Comparison of ENCODE assay signal across 1 cellular context in the genomic region with DNA sequence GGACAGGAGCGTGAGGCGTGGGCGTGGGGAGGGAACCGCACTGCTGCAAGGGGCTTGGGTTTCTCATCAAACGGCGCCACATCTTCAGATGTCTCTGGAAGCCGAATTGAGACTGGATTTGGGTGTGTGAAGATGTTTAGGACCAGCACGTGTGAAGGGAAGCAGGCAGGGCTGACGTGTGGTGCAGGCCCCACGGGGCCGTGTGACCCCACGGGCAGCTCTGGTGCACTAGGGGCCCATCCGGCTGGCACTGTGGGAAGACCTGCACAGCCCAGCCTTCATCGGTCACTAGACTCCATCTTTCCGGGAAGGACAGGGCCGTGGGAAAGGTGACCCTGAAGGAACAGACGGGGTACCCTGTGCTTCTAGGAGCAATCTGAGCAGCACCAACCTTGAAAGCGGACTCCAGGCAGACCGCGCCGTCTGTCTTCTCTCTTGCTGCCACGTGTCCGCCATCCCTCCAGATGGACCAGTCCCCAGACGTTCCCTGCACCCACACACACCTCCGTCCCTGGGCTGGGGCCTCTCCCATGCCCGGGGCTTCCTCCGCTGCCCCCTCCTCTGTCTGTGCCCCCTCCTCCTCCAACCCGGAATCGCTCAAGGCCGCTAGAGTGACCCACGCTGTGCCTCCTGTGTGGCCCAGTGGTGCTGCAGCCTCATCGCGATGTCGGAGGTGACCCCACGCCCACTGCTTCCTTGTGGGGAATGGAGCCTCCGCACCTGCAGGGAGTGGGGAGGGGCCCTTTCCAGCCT.
TF ChIP-seq lines count a peak whose summit lies in the region.

No MANE protein-coding gene starts in this region.

TF ChIP-seq in K562, 482 proteins besides CTCF, POLR2A, EP300 and RAD21 (continued from another document and continues in another):
- TF ChIP-seq, protein P1, sequence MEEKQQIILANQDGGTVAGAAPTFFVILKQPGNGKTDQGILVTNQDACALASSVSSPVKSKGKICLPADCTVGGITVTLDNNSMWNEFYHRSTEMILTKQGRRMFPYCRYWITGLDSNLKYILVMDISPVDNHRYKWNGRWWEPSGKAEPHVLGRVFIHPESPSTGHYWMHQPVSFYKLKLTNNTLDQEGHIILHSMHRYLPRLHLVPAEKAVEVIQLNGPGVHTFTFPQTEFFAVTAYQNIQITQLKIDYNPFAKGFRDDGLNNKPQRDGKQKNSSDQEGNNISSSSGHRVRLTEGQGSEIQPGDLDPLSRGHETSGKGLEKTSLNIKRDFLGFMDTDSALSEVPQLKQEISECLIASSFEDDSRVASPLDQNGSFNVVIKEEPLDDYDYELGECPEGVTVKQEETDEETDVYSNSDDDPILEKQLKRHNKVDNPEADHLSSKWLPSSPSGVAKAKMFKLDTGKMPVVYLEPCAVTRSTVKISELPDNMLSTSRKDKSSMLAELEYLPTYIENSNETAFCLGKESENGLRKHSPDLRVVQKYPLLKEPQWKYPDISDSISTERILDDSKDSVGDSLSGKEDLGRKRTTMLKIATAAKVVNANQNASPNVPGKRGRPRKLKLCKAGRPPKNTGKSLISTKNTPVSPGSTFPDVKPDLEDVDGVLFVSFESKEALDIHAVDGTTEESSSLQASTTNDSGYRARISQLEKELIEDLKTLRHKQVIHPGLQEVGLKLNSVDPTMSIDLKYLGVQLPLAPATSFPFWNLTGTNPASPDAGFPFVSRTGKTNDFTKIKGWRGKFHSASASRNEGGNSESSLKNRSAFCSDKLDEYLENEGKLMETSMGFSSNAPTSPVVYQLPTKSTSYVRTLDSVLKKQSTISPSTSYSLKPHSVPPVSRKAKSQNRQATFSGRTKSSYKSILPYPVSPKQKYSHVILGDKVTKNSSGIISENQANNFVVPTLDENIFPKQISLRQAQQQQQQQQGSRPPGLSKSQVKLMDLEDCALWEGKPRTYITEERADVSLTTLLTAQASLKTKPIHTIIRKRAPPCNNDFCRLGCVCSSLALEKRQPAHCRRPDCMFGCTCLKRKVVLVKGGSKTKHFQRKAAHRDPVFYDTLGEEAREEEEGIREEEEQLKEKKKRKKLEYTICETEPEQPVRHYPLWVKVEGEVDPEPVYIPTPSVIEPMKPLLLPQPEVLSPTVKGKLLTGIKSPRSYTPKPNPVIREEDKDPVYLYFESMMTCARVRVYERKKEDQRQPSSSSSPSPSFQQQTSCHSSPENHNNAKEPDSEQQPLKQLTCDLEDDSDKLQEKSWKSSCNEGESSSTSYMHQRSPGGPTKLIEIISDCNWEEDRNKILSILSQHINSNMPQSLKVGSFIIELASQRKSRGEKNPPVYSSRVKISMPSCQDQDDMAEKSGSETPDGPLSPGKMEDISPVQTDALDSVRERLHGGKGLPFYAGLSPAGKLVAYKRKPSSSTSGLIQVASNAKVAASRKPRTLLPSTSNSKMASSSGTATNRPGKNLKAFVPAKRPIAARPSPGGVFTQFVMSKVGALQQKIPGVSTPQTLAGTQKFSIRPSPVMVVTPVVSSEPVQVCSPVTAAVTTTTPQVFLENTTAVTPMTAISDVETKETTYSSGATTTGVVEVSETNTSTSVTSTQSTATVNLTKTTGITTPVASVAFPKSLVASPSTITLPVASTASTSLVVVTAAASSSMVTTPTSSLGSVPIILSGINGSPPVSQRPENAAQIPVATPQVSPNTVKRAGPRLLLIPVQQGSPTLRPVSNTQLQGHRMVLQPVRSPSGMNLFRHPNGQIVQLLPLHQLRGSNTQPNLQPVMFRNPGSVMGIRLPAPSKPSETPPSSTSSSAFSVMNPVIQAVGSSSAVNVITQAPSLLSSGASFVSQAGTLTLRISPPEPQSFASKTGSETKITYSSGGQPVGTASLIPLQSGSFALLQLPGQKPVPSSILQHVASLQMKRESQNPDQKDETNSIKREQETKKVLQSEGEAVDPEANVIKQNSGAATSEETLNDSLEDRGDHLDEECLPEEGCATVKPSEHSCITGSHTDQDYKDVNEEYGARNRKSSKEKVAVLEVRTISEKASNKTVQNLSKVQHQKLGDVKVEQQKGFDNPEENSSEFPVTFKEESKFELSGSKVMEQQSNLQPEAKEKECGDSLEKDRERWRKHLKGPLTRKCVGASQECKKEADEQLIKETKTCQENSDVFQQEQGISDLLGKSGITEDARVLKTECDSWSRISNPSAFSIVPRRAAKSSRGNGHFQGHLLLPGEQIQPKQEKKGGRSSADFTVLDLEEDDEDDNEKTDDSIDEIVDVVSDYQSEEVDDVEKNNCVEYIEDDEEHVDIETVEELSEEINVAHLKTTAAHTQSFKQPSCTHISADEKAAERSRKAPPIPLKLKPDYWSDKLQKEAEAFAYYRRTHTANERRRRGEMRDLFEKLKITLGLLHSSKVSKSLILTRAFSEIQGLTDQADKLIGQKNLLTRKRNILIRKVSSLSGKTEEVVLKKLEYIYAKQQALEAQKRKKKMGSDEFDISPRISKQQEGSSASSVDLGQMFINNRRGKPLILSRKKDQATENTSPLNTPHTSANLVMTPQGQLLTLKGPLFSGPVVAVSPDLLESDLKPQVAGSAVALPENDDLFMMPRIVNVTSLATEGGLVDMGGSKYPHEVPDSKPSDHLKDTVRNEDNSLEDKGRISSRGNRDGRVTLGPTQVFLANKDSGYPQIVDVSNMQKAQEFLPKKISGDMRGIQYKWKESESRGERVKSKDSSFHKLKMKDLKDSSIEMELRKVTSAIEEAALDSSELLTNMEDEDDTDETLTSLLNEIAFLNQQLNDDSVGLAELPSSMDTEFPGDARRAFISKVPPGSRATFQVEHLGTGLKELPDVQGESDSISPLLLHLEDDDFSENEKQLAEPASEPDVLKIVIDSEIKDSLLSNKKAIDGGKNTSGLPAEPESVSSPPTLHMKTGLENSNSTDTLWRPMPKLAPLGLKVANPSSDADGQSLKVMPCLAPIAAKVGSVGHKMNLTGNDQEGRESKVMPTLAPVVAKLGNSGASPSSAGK (IDR thresholded peaks at IDR 0.05) = peak; percentile 15
- TF ChIP-seq CBX5 (IDR thresholded peaks at IDR 0.05; ENCODE audit: borderline replicate concordance, low read depth) = no peak
- 0 out of 2 replicates have a peak, but pooled peaks have one; percentile 23 for TF ChIP-seq CBFA2T2 (conservative IDR thresholded peaks at IDR 0.05)
- no peak for TF ChIP-seq CREB1 (IDR thresholded peaks at IDR 0.05)
- peak; percentile 19; the same call in 1 of the 2 replicates for TF ChIP-seq CREB1 (CRISPR knock-in tag; IDR thresholded peaks at IDR 0.05)
- peak; percentile 17 for TF ChIP-seq HMGN3 (IDR thresholded peaks at IDR 0.05; ENCODE audit: borderline replicate concordance, extremely low read depth, insufficient read length, low read depth, low read length)
- TF ChIP-seq BRD4 (IDR thresholded peaks at IDR 0.05) = no peak
- no peak; the same call in 1 of the 2 replicates for TF ChIP-seq GATAD2B (IDR thresholded peaks at IDR 0.05; ENCODE audit: borderline replicate concordance)
- no peak for TF ChIP-seq SMARCA5 (IDR thresholded peaks at IDR 0.05)
- TF ChIP-seq, protein P2, sequence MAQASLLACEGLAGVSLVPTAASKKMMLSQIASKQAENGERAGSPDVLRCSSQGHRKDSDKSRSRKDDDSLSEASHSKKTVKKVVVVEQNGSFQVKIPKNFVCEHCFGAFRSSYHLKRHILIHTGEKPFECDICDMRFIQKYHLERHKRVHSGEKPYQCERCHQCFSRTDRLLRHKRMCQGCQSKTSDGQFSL (CRISPR knock-in tag; IDR thresholded peaks at IDR 0.05) = no peak
- TF ChIP-seq, protein P2 (tag; IDR thresholded peaks at IDR 0.05) = no peak
- TF ChIP-seq, protein P3, sequence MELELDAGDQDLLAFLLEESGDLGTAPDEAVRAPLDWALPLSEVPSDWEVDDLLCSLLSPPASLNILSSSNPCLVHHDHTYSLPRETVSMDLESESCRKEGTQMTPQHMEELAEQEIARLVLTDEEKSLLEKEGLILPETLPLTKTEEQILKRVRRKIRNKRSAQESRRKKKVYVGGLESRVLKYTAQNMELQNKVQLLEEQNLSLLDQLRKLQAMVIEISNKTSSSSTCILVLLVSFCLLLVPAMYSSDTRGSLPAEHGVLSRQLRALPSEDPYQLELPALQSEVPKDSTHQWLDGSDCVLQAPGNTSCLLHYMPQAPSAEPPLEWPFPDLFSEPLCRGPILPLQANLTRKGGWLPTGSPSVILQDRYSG (tag; conservative IDR thresholded peaks at IDR 0.05; ENCODE audit: low read depth) = 0 out of 2 replicates have a peak, but pooled peaks have one; percentile 6
- TF ChIP-seq ZNF584 (CRISPR knock-in tag; IDR thresholded peaks at IDR 0.05; ENCODE audit: low read depth) = no peak
- 0 out of 2 replicates have a peak, but pooled peaks have one; percentile 7 for TF ChIP-seq ZNF263 (CRISPR knock-in tag; IDR thresholded peaks at IDR 0.05; ENCODE audit: borderline replicate concordance)
- TF ChIP-seq TCF3 (CRISPR knock-in tag; IDR thresholded peaks at IDR 0.05) = 0 out of 2 replicates have a peak, but pooled peaks have one; percentile 1
- TF ChIP-seq, protein P4, sequence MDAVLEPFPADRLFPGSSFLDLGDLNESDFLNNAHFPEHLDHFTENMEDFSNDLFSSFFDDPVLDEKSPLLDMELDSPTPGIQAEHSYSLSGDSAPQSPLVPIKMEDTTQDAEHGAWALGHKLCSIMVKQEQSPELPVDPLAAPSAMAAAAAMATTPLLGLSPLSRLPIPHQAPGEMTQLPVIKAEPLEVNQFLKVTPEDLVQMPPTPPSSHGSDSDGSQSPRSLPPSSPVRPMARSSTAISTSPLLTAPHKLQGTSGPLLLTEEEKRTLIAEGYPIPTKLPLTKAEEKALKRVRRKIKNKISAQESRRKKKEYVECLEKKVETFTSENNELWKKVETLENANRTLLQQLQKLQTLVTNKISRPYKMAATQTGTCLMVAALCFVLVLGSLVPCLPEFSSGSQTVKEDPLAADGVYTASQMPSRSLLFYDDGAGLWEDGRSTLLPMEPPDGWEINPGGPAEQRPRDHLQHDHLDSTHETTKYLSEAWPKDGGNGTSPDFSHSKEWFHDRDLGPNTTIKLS (IDR thresholded peaks at IDR 0.05; ENCODE audit: borderline replicate concordance, low read depth) = 0 out of 2 replicates have a peak, but pooled peaks have one; percentile 8
- TF ChIP-seq MED1 (CRISPR knock-in tag; IDR thresholded peaks at IDR 0.05; ENCODE audit: borderline replicate concordance) = 0 out of 2 replicates have a peak, but pooled peaks have one; percentile 49
- peak; percentile 78; the same call in 1 of the 2 replicates for TF ChIP-seq MTA1 (IDR thresholded peaks at IDR 0.05; ENCODE audit: borderline replicate concordance)
- TF ChIP-seq ZNF324 (CRISPR knock-in tag; IDR thresholded peaks at IDR 0.05) = no peak
- TF ChIP-seq, protein P5, sequence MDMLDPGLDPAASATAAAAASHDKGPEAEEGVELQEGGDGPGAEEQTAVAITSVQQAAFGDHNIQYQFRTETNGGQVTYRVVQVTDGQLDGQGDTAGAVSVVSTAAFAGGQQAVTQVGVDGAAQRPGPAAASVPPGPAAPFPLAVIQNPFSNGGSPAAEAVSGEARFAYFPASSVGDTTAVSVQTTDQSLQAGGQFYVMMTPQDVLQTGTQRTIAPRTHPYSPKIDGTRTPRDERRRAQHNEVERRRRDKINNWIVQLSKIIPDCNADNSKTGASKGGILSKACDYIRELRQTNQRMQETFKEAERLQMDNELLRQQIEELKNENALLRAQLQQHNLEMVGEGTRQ (CRISPR knock-in tag; IDR thresholded peaks at IDR 0.05) = no peak; the same call in 1 of the 2 replicates
- no peak for TF ChIP-seq KAT8 (IDR thresholded peaks at IDR 0.05; ENCODE audit: low read depth)
- peak; percentile 3 for TF ChIP-seq TAF1 (IDR thresholded peaks at IDR 0.05; ENCODE audit: control insufficient read depth, extremely low read depth, insufficient read depth, low read length, severe bottlenecking)
- TF ChIP-seq L3MBTL2 (IDR thresholded peaks at IDR 0.05) = peak; percentile 9; the same call in 1 of the 2 replicates
- 0 out of 4 replicates have a peak, but pooled peaks have one; percentile 1 to 20 for TF ChIP-seq TRIM24 (IDR thresholded peaks at IDR 0.05)
- no peak for TF ChIP-seq ZNF282 (CRISPR knock-in tag; IDR thresholded peaks at IDR 0.05)
- peak; percentile 10; the same call in 1 of the 2 replicates for TF ChIP-seq EP400 (IDR thresholded peaks at IDR 0.05)
- 0 out of 2 replicates have a peak, but pooled peaks have one; percentile 27 for TF ChIP-seq ZC3H4 (CRISPR knock-in tag; IDR thresholded peaks at IDR 0.05; ENCODE audit: borderline replicate concordance)
- TF ChIP-seq ZFX (CRISPR knock-in tag; IDR thresholded peaks at IDR 0.05) = peak; percentile 57; the same call in 1 of the 2 replicates
- TF ChIP-seq, protein P6, sequence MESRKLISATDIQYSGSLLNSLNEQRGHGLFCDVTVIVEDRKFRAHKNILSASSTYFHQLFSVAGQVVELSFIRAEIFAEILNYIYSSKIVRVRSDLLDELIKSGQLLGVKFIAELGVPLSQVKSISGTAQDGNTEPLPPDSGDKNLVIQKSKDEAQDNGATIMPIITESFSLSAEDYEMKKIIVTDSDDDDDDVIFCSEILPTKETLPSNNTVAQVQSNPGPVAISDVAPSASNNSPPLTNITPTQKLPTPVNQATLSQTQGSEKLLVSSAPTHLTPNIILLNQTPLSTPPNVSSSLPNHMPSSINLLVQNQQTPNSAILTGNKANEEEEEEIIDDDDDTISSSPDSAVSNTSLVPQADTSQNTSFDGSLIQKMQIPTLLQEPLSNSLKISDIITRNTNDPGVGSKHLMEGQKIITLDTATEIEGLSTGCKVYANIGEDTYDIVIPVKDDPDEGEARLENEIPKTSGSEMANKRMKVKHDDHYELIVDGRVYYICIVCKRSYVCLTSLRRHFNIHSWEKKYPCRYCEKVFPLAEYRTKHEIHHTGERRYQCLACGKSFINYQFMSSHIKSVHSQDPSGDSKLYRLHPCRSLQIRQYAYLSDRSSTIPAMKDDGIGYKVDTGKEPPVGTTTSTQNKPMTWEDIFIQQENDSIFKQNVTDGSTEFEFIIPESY (CRISPR knock-in tag; IDR thresholded peaks at IDR 0.05) = 0 out of 2 replicates have a peak, but pooled peaks have one; percentile 9
- no peak for TF ChIP-seq TAF7 (tag; IDR thresholded peaks at IDR 0.05)
- no peak for TF ChIP-seq BRCA1 (IDR thresholded peaks at IDR 0.05)
- TF ChIP-seq BRCA1 (CRISPR knock-in tag; IDR thresholded peaks at IDR 0.05) = no peak
- no peak for TF ChIP-seq CBX2 (IDR thresholded peaks at IDR 0.05; ENCODE audit: insufficient read depth, low read length, poor library complexity, severe bottlenecking)
- TF ChIP-seq, protein P7, sequence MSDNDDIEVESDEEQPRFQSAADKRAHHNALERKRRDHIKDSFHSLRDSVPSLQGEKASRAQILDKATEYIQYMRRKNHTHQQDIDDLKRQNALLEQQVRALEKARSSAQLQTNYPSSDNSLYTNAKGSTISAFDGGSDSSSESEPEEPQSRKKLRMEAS (CRISPR knock-in tag; IDR thresholded peaks at IDR 0.05) = peak; percentile 78
- 0 out of 2 replicates have a peak, but pooled peaks have one; percentile 29 for TF ChIP-seq MEF2D (tag; conservative IDR thresholded peaks at IDR 0.05; ENCODE audit: low read depth)
- 0 out of 2 replicates have a peak, but pooled peaks have one; percentile 71 for TF ChIP-seq JUND (IDR thresholded peaks at IDR 0.05; ENCODE audit: borderline replicate concordance, low read depth, low read length)
- no peak; the same call in 2 of the 3 replicates for TF ChIP-seq JUND (tag; IDR thresholded peaks at IDR 0.05; ENCODE audit: borderline replicate concordance, low read depth, low read length)
- no peak for TF ChIP-seq HSF4 (CRISPR knock-in tag; IDR thresholded peaks at IDR 0.05; ENCODE audit: borderline replicate concordance)
- TF ChIP-seq CHD2 (IDR thresholded peaks at IDR 0.05; ENCODE audit: low read depth, low read length) = no peak
